In the genomic region with DNA sequence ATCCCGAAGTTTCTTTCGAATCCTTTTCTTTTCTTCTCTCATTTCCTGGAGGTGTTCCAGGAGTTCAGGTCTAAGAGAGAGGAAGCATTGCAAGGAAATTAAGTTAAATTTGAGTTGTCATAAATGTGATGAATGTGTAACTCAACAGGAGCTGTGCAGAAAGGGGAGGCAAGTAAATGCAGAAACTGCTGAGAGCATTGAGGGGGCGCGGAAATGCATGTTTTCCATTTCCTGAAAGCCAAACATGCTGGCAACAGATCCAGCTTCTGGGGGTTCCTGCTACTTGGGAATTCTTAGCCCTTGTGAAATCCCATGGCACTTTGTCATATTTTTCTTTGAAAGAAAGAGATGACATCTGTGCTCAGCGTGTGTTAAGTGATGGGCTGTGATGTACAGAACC, we compare ENCODE assay signal across 22 cellular contexts. TPM values are rescaled to one million over a fixed set of nuclear protein-coding genes. Genes with fewer than 3 reads are reported as not detected.
"Had no signal": no experiment of that assay in that cellular context is flagged by ENCODE, and none has a peak within 500 bp of the region (broad histone marks: within the 10 kb centered on the region; RNA-seq: fewer than 3 reads in every experiment).

No MANE protein-coding gene starts in this region.

- H3K9me3 Mint-ChIP-seq: activated CD8-positive, alpha-beta T cell treated with anti-CD3 and anti-CD28 coated beads for 36 hours; activated naive CD8-positive, alpha-beta T cell treated with anti-CD3 and anti-CD28 coated beads, Interleukin-2, amount 50 U/mL, for 24 hours; activated T-cell treated with anti-CD3 and anti-CD28 coated beads, Interleukin-2, amount 50 U/mL, for 72 hours; T-cell had no signal

- ATAC-seq: activated CD4-positive, alpha-beta T cell treated with anti-CD3 and anti-CD28 coated beads for 36 hours; activated CD8-positive, alpha-beta T cell treated with anti-CD3 and anti-CD28 coated beads for 36 hours; activated naive CD8-positive, alpha-beta T cell treated with anti-CD3 and anti-CD28 coated beads, Interleukin-2, amount 50 U/mL, for 24 hours; activated T-cell treated with anti-CD3 and anti-CD28 coated beads, Interleukin-2, amount 50 U/mL, for 72 hours; body of pancreas; PC-3; T-cell had no signal

- H3K4me1 ChIP-seq: SJSA1 had no signal

- DNase-seq: activated CD4-positive, alpha-beta T cell treated with anti-CD3 and anti-CD28 coated beads for 36 hours; activated CD8-positive, alpha-beta memory T cell treated with anti-CD3 and anti-CD28 coated beads, Interleukin-2, amount 50 U/mL, for 4 hours; activated CD8-positive, alpha-beta T cell treated with anti-CD3 and anti-CD28 coated beads for 36 hours; activated naive CD4-positive, alpha-beta T cell treated with anti-CD3 and anti-CD28 coated beads, Interleukin-2, amount 50 U/mL, for 16 hours; activated naive CD8-positive, alpha-beta T cell treated with anti-CD3 and anti-CD28 coated beads, Interleukin-2, amount 50 U/mL, for 24 hours; activated T-cell treated with anti-CD3 and anti-CD28 coated beads, Interleukin-2, amount 50 U/mL, for 72 hours; amniotic stem cell; body of pancreas; central memory CD4-positive, alpha-beta T cell; Kasumi-1; NCI-H1105 treated with DMSO at 0.1 percent for 48 hours; NCI-H1436 treated with DMSO at 0.1 percent for 48 hours; NCI-H187 treated with DMSO at 0.1 percent for 48 hours; NCI-H2081 treated with DMSO at 0.1 percent for 48 hours; NCI-H524; PC-3; SHP77; T-cell; T-helper 2 cell; T1000 had no signal

- H3K4me3 Mint-ChIP-seq: activated CD4-positive, alpha-beta T cell treated with anti-CD3 and anti-CD28 coated beads for 36 hours; activated CD8-positive, alpha-beta T cell treated with anti-CD3 and anti-CD28 coated beads for 36 hours; activated naive CD8-positive, alpha-beta T cell treated with anti-CD3 and anti-CD28 coated beads, Interleukin-2, amount 50 U/mL, for 24 hours; activated T-cell treated with anti-CD3 and anti-CD28 coated beads, Interleukin-2, amount 50 U/mL, for 72 hours; T-cell had no signal

- H3K27me3 ChIP-seq: ascending aorta, body of pancreas, SJSA1 had no signal

- H3K27ac ChIP-seq: ascending aorta, body of pancreas, SJSA1 had no signal

- H3K4me1 Mint-ChIP-seq: activated CD4-positive, alpha-beta T cell treated with anti-CD3 and anti-CD28 coated beads for 36 hours; activated naive CD8-positive, alpha-beta T cell treated with anti-CD3 and anti-CD28 coated beads, Interleukin-2, amount 50 U/mL, for 24 hours; T-cell had no signal

- H3K27me3 Mint-ChIP-seq: activated CD4-positive, alpha-beta T cell treated with anti-CD3 and anti-CD28 coated beads for 36 hours; activated CD8-positive, alpha-beta T cell treated with anti-CD3 and anti-CD28 coated beads for 36 hours; activated naive CD8-positive, alpha-beta T cell treated with anti-CD3 and anti-CD28 coated beads, Interleukin-2, amount 50 U/mL, for 24 hours; T-cell had no signal

- H3K4me3 ChIP-seq: ascending aorta, body of pancreas, SJSA1 had no signal

- H3K27ac Mint-ChIP-seq: activated CD4-positive, alpha-beta T cell treated with anti-CD3 and anti-CD28 coated beads for 36 hours; activated CD8-positive, alpha-beta T cell treated with anti-CD3 and anti-CD28 coated beads for 36 hours; activated naive CD8-positive, alpha-beta T cell treated with anti-CD3 and anti-CD28 coated beads, Interleukin-2, amount 50 U/mL, for 24 hours; activated T-cell treated with anti-CD3 and anti-CD28 coated beads, Interleukin-2, amount 50 U/mL, for 72 hours had no signal

- H3K9me3 ChIP-seq: ascending aorta, body of pancreas, SJSA1 had no signal

RNA-seq across cellular contexts. Expression of a gene that starts 33.7 kb away (rescaled TPM):
- total RNA-seq: PC-3 had no signal
